ENCODE assay signal across 28 cellular contexts in genomic region chr3:149212386-149212785, GRCh38.
"Had no signal": no experiment of that assay in that cellular context is flagged by ENCODE, and none has a peak within 500 bp of the region (broad histone marks: within the 10 kb centered on the region; RNA-seq: fewer than 3 reads in every experiment).

No MANE protein-coding gene starts in this region.

- H3K4me3 Mint-ChIP-seq: stimulated activated effector memory CD8-positive, alpha-beta T cell treated with anti-CD3 and anti-CD28 coated beads, Interleukin-12 subunit alpha, Interleukin-12 subunit beta, amount 100 ng/mL, for 72 hours; stimulated activated memory B cell treated with anti-CD40 and anti-IgM and Interleukin-4, amounts not matched to agents 10 μg/mL and 1 μg/mL and 100 μg/mL, for 72 hours; stimulated activated naive B cell treated with anti-CD40 and anti-IgM and Interleukin-4, amounts not matched to agents 10 μg/mL and 1 μg/mL and 100 μg/mL, for 72 hours; stimulated activated naive CD8-positive, alpha-beta T cell treated with anti-CD3 and anti-CD28 coated beads, Interleukin-15, amount 100 ng/mL, for 72 hours; stimulated activated naive CD8-positive, alpha-beta T cell treated with anti-CD3 and anti-CD28 coated beads, Interleukin-15, Interleukin-2, amounts not matched to agents 100 ng/mL and 50 ng/mL, for 24 hours; type B pancreatic cell had no signal

- H3K4me1 Mint-ChIP-seq: stimulated activated effector memory CD8-positive, alpha-beta T cell treated with anti-CD3 and anti-CD28 coated beads, Interleukin-12 subunit alpha, Interleukin-12 subunit beta, amount 100 ng/mL, for 72 hours; stimulated activated memory B cell treated with anti-CD40 and anti-IgM and Interleukin-4, amounts not matched to agents 10 μg/mL and 1 μg/mL and 100 μg/mL, for 72 hours; stimulated activated naive B cell treated with anti-CD40 and anti-IgM and Interleukin-4, amounts not matched to agents 10 μg/mL and 1 μg/mL and 100 μg/mL, for 72 hours; stimulated activated naive CD8-positive, alpha-beta T cell treated with anti-CD3 and anti-CD28 coated beads, Interleukin-15, amount 100 ng/mL, for 72 hours had no signal

- H3K27me3 ChIP-seq: stomach, suprapubic skin, testis, thyroid gland, tibial artery, tibial nerve, transverse colon, upper lobe of left lung, upper lobe of right lung, uterus, vagina had no signal

- H3K4me3 ChIP-seq: stomach, suprapubic skin, testis, thoracic aorta, thyroid gland, tibial artery, tibial nerve, transverse colon, upper lobe of left lung, upper lobe of right lung, uterus, vagina had no signal

- DNase-seq: stimulated activated CD4-positive, alpha-beta T cell treated with anti-CD3 and anti-CD28 coated beads, Interleukin-2, amount 100 ng/mL, for 48 hours; stimulated activated CD4-positive, alpha-beta T cell treated with anti-CD3 and anti-CD28 coated beads, Interleukin-4, amount 100 ng/mL, for 1 hour; stimulated activated CD4-positive, alpha-beta T cell treated with anti-CD3 and anti-CD28 coated beads, Interleukin-4, amount 100 ng/mL, for 24 hours; stimulated activated CD4-positive, alpha-beta T cell treated with anti-CD3 and anti-CD28 coated beads, Interleukin-4, amount 100 ng/mL, for 4 hours; stimulated activated CD8-positive, alpha-beta memory T cell treated with anti-CD3 and anti-CD28 coated beads, Interleukin-4, amount 100 ng/mL, for 48 hours; stimulated activated naive B cell treated with anti-CD40 and anti-IgM and Interleukin-4, amounts not matched to agents 10 μg/mL and 1 μg/mL and 100 μg/mL, for 72 hours; stimulated activated naive CD4-positive, alpha-beta T cell; stimulated activated naive CD4-positive, alpha-beta T cell treated with Interleukin-2 at 50 U/mL for 16 hours; stimulated activated naive CD8-positive, alpha-beta T cell treated with anti-CD3 and anti-CD28 coated beads, Interleukin-15, amount 100 ng/mL, for 72 hours; stimulated activated naive CD8-positive, alpha-beta T cell treated with anti-CD3 and anti-CD28 coated beads, Interleukin-15, Interleukin-2, amounts not matched to agents 100 U/mL and 50 U/mL, for 24 hours; stomach; substantia nigra; testis; thyroid gland; tibial artery; transverse colon; upper lobe of left lung; upper lobe of right lung; uterus had no signal

- H3K27ac Mint-ChIP-seq: stimulated activated effector memory CD8-positive, alpha-beta T cell treated with anti-CD3 and anti-CD28 coated beads, Interleukin-12 subunit alpha, Interleukin-12 subunit beta, amount 100 ng/mL, for 72 hours; stimulated activated memory B cell treated with anti-CD40 and anti-IgM and Interleukin-4, amounts not matched to agents 10 μg/mL and 1 μg/mL and 100 μg/mL, for 72 hours; stimulated activated naive B cell treated with anti-CD40 and anti-IgM and Interleukin-4, amounts not matched to agents 10 μg/mL and 1 μg/mL and 100 μg/mL, for 72 hours; stimulated activated naive CD8-positive, alpha-beta T cell treated with anti-CD3 and anti-CD28 coated beads, Interleukin-15, amount 100 ng/mL, for 72 hours; stimulated activated naive CD8-positive, alpha-beta T cell treated with anti-CD3 and anti-CD28 coated beads, Interleukin-15, Interleukin-2, amounts not matched to agents 100 ng/mL and 50 ng/mL, for 24 hours; type B pancreatic cell had no signal

- FAIRE-seq: urothelium cell line had no signal

- H3K9me3 ChIP-seq: stomach, suprapubic skin, testis, thoracic aorta, thyroid gland, tibial artery, tibial nerve, transverse colon, upper lobe of left lung, upper lobe of right lung, uterus, vagina had no signal

- H3K36me3 Mint-ChIP-seq: stimulated activated effector memory CD8-positive, alpha-beta T cell treated with anti-CD3 and anti-CD28 coated beads, Interleukin-12 subunit alpha, Interleukin-12 subunit beta, amount 100 ng/mL, for 72 hours; stimulated activated memory B cell treated with anti-CD40 and anti-IgM and Interleukin-4, amounts not matched to agents 10 μg/mL and 1 μg/mL and 100 μg/mL, for 72 hours; stimulated activated naive B cell treated with anti-CD40 and anti-IgM and Interleukin-4, amounts not matched to agents 10 μg/mL and 1 μg/mL and 100 μg/mL, for 72 hours; type B pancreatic cell had no signal

- H3K27me3 Mint-ChIP-seq: stimulated activated memory B cell treated with anti-CD40 and anti-IgM and Interleukin-4, amounts not matched to agents 10 μg/mL and 1 μg/mL and 100 μg/mL, for 72 hours; stimulated activated naive B cell treated with anti-CD40 and anti-IgM and Interleukin-4, amounts not matched to agents 10 μg/mL and 1 μg/mL and 100 μg/mL, for 72 hours; stimulated activated naive CD8-positive, alpha-beta T cell treated with anti-CD3 and anti-CD28 coated beads, Interleukin-15, amount 100 ng/mL, for 72 hours; stimulated activated naive CD8-positive, alpha-beta T cell treated with anti-CD3 and anti-CD28 coated beads, Interleukin-15, Interleukin-2, amounts not matched to agents 100 ng/mL and 50 ng/mL, for 24 hours; type B pancreatic cell had no signal

- H3K36me3 ChIP-seq: stomach, suprapubic skin, thoracic aorta, thyroid gland, tibial artery, tibial nerve, transverse colon, upper lobe of left lung, upper lobe of right lung, uterus, vagina had no signal

- ATAC-seq: stimulated activated effector memory CD8-positive, alpha-beta T cell treated with anti-CD3 and anti-CD28 coated beads, Interleukin-12 subunit alpha, Interleukin-12 subunit beta, amount 100 ng/mL, for 72 hours; stimulated activated memory B cell treated with anti-CD40 and anti-IgM and Interleukin-4, amounts not matched to agents 10 μg/mL and 1 μg/mL and 100 μg/mL, for 72 hours; stimulated activated naive B cell treated with anti-CD40 and anti-IgM and Interleukin-4, amounts not matched to agents 10 μg/mL and 1 μg/mL and 100 μg/mL, for 72 hours; stimulated activated naive CD8-positive, alpha-beta T cell treated with anti-CD3 and anti-CD28 coated beads, Interleukin-15, amount 100 ng/mL, for 72 hours; stimulated activated naive CD8-positive, alpha-beta T cell treated with anti-CD3 and anti-CD28 coated beads, Interleukin-15, Interleukin-2, amounts not matched to agents 100 U/mL and 50 U/mL, for 24 hours; upper lobe of right lung had no signal

- H3K27ac ChIP-seq: stomach, suprapubic skin, testis, thoracic aorta, thyroid gland, tibial artery, tibial nerve, transverse colon, upper lobe of left lung, upper lobe of right lung, uterus, vagina had no signal

- H3K9me3 Mint-ChIP-seq: stimulated activated effector memory CD8-positive, alpha-beta T cell treated with anti-CD3 and anti-CD28 coated beads, Interleukin-12 subunit alpha, Interleukin-12 subunit beta, amount 100 ng/mL, for 72 hours; stimulated activated memory B cell treated with anti-CD40 and anti-IgM and Interleukin-4, amounts not matched to agents 10 μg/mL and 1 μg/mL and 100 μg/mL, for 72 hours; stimulated activated naive B cell treated with anti-CD40 and anti-IgM and Interleukin-4, amounts not matched to agents 10 μg/mL and 1 μg/mL and 100 μg/mL, for 72 hours; stimulated activated naive CD8-positive, alpha-beta T cell treated with anti-CD3 and anti-CD28 coated beads, Interleukin-15, amount 100 ng/mL, for 72 hours; stimulated activated naive CD8-positive, alpha-beta T cell treated with anti-CD3 and anti-CD28 coated beads, Interleukin-15, Interleukin-2, amounts not matched to agents 100 ng/mL and 50 ng/mL, for 24 hours; type B pancreatic cell had no signal

- H3K4me1 ChIP-seq: testis, tibial artery, vagina had no signal
